ENCODE assay signal across 1 cellular context in the genomic region with DNA sequence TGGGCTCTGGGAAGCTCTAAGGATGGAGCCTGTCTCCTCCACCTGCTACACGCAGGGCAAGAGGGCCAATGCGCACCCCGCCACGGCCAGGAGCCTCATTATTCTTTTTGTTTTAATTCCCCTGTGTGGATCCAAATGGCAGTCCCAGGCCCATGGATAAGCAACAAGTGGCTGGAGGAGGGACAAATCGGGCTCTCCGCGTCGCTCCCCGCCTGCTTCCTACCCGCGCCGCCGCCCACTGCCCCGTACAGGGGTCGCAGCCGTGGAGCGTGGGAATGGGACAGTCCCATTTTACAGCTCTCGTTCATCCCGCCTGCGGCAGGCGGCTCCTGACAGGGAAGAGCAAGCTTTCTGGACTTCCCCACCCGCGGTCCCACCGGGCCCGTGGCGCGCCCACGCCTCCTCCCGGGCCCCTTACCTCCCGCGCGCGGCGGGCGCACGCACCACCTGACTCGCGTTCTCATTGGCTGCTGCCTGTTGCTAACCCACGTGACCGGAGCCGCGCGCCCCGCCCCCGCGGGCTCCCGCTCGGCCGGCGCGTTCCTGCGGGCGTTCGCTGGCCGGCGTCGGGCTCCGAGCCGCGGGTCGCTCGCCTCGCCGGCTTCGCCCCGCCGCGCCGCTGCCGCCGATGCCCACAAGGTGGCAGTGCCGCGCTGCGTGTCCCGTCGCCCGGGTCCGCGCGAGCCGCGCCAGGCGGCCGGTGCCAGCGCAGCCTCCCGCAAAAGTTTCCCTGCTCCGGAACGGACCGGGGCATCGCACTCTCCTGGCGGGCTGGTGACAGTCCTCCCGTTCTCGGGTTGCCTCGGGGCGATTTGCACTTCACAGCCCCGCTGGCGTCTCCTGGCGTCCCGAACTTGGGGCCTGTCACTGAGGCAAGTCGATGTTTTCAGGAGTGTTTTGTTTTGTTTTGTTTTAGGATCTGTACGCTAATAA.
TF ChIP-seq lines count a peak whose summit lies in the region.

No MANE protein-coding gene starts in this region.

TF ChIP-seq in K562, 482 proteins besides CTCF, POLR2A, EP300 and RAD21 (continued from another document and continues in another):
- TF ChIP-seq, protein P1, sequence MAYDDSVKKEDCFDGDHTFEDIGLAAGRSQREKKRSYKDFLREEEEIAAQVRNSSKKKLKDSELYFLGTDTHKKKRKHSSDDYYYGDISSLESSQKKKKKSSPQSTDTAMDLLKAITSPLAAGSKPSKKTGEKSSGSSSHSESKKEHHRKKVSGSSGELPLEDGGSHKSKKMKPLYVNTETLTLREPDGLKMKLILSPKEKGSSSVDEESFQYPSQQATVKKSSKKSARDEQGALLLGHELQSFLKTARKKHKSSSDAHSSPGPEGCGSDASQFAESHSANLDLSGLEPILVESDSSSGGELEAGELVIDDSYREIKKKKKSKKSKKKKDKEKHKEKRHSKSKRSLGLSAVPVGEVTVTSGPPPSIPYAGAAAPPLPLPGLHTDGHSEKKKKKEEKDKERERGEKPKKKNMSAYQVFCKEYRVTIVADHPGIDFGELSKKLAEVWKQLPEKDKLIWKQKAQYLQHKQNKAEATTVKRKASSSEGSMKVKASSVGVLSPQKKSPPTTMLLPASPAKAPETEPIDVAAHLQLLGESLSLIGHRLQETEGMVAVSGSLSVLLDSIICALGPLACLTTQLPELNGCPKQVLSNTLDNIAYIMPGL (CRISPR knock-in tag; IDR thresholded peaks at IDR 0.05): no peak
- TF ChIP-seq NCOR1 (IDR thresholded peaks at IDR 0.05) (no peak), BRD4 (IDR thresholded peaks at IDR 0.05) (no peak), FOXK2 (conservative IDR thresholded peaks at IDR 0.05 in 1 of 2, IDR thresholded peaks at IDR 0.05 in 1 of 2; ENCODE audit: low read depth in 2 of 2) (no peak), FOXM1 (IDR thresholded peaks at IDR 0.05; ENCODE audit: low read depth) (no peak), FOXM1 (CRISPR knock-in tag; IDR thresholded peaks at IDR 0.05; ENCODE audit: low read depth) (no peak; the same call in 1 of the 2 replicates), NCOA2 (IDR thresholded peaks at IDR 0.05; ENCODE audit: partially characterized antibody in 2 of 2) (no peak), ZNF140 (CRISPR knock-in tag; IDR thresholded peaks at IDR 0.05) (no peak), ASH1L (IDR thresholded peaks at IDR 0.05; ENCODE audit: borderline replicate concordance, low read depth, partially characterized antibody) (no peak), IRF1 (CRISPR knock-in tag; IDR thresholded peaks at IDR 0.05; ENCODE audit: borderline replicate concordance) (no peak), CC2D1A (IDR thresholded peaks at IDR 0.05) (no peak), SOX6 (IDR thresholded peaks at IDR 0.05) (no peak), ZNF592 (IDR thresholded peaks at IDR 0.05) (peak; percentile 85; the same call in 1 of the 2 replicates), NR3C1 (CRISPR knock-in tag; IDR thresholded peaks at IDR 0.05) (peak; percentile 85; the same call in 1 of the 2 replicates), ZNF398 (CRISPR knock-in tag; IDR thresholded peaks at IDR 0.05) (no peak), TAF9B (IDR thresholded peaks at IDR 0.05; ENCODE audit: partially characterized antibody) (no peak), PHB (CRISPR knock-in tag; IDR thresholded peaks at IDR 0.05) (no peak), TEAD1 (CRISPR knock-in tag; IDR thresholded peaks at IDR 0.05) (peak in 1 of 2 experiments; percentile 43; a peak in 1 of 4 replicates), HNRNPH1 (optimal IDR thresholded peaks at IDR 0.05; ENCODE audit: low read depth, low read length) (no peak), ID3 (CRISPR knock-in tag; IDR thresholded peaks at IDR 0.05) (no peak), ID3 (tag; IDR thresholded peaks at IDR 0.05) (0 out of 2 replicates have a peak, but pooled peaks have one; percentile 31), U2AF1 (optimal IDR thresholded peaks at IDR 0.05; ENCODE audit: low read depth, low read length) (no peak), GABPB1 (CRISPR knock-in tag; IDR thresholded peaks at IDR 0.05) (peak; percentile 22; the same call in 1 of the 2 replicates), KDM2B (CRISPR knock-in tag; IDR thresholded peaks at IDR 0.05) (peak; percentile 96), XRCC4 (IDR thresholded peaks at IDR 0.05; ENCODE audit: extremely low read depth, insufficient read depth, insufficient read length) (no peak), RBM14 (IDR thresholded peaks at IDR 0.05; ENCODE audit: borderline replicate concordance, insufficient read depth, low read depth, low read length) (0 out of 2 replicates have a peak, but pooled peaks have one; percentile 71), SNRNP70 (optimal IDR thresholded peaks at IDR 0.05; ENCODE audit: low read depth, low read length) (no peak), ZNF766 (CRISPR knock-in tag; conservative IDR thresholded peaks at IDR 0.05) (peak; percentile 89), GABPA (tag; conservative IDR thresholded peaks at IDR 0.05; ENCODE audit: low read depth) (no peak; the same call in 1 of the 2 replicates), GABPB2 (CRISPR knock-in tag; conservative IDR thresholded peaks at IDR 0.05) (no peak), ELF4 (CRISPR knock-in tag; IDR thresholded peaks at IDR 0.05) (no peak), ZMIZ1 (IDR thresholded peaks at IDR 0.05; ENCODE audit: low read depth in 2 of 2, low read length in 2 of 2) (peak in 1 of 2 experiments; percentile 13; a peak in 1 of 4 replicates), MAFG (tag; conservative IDR thresholded peaks at IDR 0.05) (no peak), ZNF212 (CRISPR knock-in tag; IDR thresholded peaks at IDR 0.05) (0 out of 2 replicates have a peak, but pooled peaks have one; percentile 52), TRIM28 (IDR thresholded peaks at IDR 0.05) (no peak), ZNF75A (CRISPR knock-in tag; IDR thresholded peaks at IDR 0.05) (0 out of 2 replicates have a peak, but pooled peaks have one; percentile 40)
- TF ChIP-seq, protein P2, sequence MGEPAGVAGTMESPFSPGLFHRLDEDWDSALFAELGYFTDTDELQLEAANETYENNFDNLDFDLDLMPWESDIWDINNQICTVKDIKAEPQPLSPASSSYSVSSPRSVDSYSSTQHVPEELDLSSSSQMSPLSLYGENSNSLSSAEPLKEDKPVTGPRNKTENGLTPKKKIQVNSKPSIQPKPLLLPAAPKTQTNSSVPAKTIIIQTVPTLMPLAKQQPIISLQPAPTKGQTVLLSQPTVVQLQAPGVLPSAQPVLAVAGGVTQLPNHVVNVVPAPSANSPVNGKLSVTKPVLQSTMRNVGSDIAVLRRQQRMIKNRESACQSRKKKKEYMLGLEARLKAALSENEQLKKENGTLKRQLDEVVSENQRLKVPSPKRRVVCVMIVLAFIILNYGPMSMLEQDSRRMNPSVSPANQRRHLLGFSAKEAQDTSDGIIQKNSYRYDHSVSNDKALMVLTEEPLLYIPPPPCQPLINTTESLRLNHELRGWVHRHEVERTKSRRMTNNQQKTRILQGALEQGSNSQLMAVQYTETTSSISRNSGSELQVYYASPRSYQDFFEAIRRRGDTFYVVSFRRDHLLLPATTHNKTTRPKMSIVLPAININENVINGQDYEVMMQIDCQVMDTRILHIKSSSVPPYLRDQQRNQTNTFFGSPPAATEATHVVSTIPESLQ (CRISPR knock-in tag; IDR thresholded peaks at IDR 0.05): no peak
- TF ChIP-seq, protein P3, sequence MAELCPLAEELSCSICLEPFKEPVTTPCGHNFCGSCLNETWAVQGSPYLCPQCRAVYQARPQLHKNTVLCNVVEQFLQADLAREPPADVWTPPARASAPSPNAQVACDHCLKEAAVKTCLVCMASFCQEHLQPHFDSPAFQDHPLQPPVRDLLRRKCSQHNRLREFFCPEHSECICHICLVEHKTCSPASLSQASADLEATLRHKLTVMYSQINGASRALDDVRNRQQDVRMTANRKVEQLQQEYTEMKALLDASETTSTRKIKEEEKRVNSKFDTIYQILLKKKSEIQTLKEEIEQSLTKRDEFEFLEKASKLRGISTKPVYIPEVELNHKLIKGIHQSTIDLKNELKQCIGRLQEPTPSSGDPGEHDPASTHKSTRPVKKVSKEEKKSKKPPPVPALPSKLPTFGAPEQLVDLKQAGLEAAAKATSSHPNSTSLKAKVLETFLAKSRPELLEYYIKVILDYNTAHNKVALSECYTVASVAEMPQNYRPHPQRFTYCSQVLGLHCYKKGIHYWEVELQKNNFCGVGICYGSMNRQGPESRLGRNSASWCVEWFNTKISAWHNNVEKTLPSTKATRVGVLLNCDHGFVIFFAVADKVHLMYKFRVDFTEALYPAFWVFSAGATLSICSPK (IDR thresholded peaks at IDR 0.05; ENCODE audit: borderline replicate concordance): no peak
- TF ChIP-seq, protein P4, sequence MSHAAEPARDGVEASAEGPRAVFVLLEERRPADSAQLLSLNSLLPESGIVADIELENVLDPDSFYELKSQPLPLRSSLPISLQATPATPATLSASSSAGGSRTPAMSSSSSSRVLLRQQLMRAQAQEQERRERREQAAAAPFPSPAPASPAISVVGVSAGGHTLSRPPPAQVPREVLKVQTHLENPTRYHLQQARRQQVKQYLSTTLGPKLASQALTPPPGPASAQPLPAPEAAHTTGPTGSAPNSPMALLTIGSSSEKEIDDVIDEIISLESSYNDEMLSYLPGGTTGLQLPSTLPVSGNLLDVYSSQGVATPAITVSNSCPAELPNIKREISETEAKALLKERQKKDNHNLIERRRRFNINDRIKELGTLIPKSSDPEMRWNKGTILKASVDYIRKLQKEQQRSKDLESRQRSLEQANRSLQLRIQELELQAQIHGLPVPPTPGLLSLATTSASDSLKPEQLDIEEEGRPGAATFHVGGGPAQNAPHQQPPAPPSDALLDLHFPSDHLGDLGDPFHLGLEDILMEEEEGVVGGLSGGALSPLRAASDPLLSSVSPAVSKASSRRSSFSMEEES (CRISPR knock-in tag; IDR thresholded peaks at IDR 0.05): peak; percentile 96
